In the genomic region with DNA sequence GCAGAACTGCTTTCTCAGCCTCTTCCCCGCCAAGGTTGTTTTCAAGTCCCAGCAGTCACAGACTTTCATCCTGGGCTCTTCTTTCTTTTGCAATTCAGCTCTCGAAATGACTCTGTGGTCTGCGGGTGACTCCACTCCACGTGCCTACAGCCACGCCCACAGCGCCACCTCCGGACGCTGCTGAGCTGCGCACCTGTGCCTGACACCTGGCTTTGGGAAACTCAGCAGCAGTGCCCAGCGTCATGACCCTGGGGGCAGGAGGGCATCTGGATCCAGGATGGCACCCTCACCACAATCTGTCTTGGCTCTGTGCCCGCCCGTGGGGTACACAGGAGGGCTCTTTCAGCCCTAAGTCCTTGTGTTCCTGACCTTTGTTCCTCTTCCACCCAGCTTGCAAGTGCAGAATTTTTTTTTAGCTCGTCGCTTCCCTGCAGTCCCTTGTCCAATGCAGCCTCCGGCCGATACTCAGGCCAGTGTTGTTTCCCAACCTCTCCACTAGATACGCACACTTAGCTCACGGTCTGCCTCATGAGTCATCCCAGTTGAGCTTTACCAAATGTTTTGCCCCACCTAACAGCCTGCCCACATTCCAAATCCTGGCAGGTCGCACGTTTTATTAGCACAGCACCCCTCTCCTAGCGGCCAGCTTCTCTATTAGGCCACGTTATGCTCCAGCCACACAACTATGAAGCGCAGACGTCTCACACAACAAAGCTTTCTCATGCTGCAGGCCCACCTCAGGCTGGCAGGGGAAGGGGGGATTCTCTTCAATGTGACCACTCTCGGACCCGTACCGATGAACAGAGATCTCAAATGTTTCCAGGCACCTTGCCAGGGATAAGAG, we compare ENCODE assay signal across 7 cellular contexts. TPM values are rescaled to one million over a fixed set of nuclear protein-coding genes. Genes with fewer than 3 reads are reported as not detected.
DNase-seq lines count a peak whose midpoint lies in the region; ATAC-seq and TF ChIP-seq lines count a peak whose summit lies in the region.

No MANE protein-coding gene starts in this region.

- TF ChIP-seq POLR2A in esophagus muscularis mucosa (IDR thresholded peaks at IDR 0.05; ENCODE audit: low read depth): no peak

- no peak overlapping the region for H3K4me3 ChIP-seq in esophagus muscularis mucosa

- no peaks in the 10 kb centered on the region for H3K9me3 Mint-ChIP-seq in activated CD8-positive, alpha-beta memory T cell treated with anti-CD3 and anti-CD28 coated beads, Interleukin-2, amount 10 ng/mL, durations not matched to agents 7 days and 5 days (ENCODE audit: low read depth)

- peaks cover 26 to 45% (median 39%) of the 10 kb centered on the region in 4 donors for H3K36me3 ChIP-seq in esophagus muscularis mucosa

- H3K4me1 Mint-ChIP-seq in activated CD8-positive, alpha-beta memory T cell treated with anti-CD3 and anti-CD28 coated beads, Interleukin-2, amount 10 ng/mL, durations not matched to agents 7 days and 5 days: peaks cover 46% of the 10 kb centered on the region

- H3K36me3 Mint-ChIP-seq in activated CD8-positive, alpha-beta memory T cell treated with anti-CD3 and anti-CD28 coated beads, Interleukin-2, amount 10 ng/mL, durations not matched to agents 7 days and 5 days: peaks cover 19% of the 10 kb centered on the region

- H3K27ac Mint-ChIP-seq in activated CD8-positive, alpha-beta memory T cell treated with anti-CD3 and anti-CD28 coated beads, Interleukin-2, amount 10 ng/mL, durations not matched to agents 7 days and 5 days: peak overlapping the region; percentile 80

- H3K4me1 ChIP-seq in esophagus muscularis mucosa: peaks cover 27 to 58% (median 40%) of the 10 kb centered on the region in 4 donors

- CTCF ChIA-PET in activated CD8-positive, alpha-beta memory T cell treated with anti-CD3 and anti-CD28 coated beads, Interleukin-2, amount 10 ng/mL, durations not matched to agents 7 days and 5 days (lab: Charles Lee): interaction anchor here (1.1 to 7.6 kb wide), 12 partner anchors 8 to 1451 kb away, joined by 3 to 99 read pairs (median 5); a partner anchor contains a TSS

- H3K27me3 Mint-ChIP-seq in activated CD8-positive, alpha-beta memory T cell treated with anti-CD3 and anti-CD28 coated beads, Interleukin-2, amount 10 ng/mL, durations not matched to agents 7 days and 5 days: no peaks in the 10 kb centered on the region

- peak; percentile 47 for DNase-seq in NCI-H2196 treated with DMSO at 0.1 percent for 48 hours (lab: John Stamatoyannopoulos, UW; ENCODE audit: unreplicated experiment)
- peak; percentile 90 for DNase-seq in activated CD8-positive, alpha-beta memory T cell treated with anti-CD3 and anti-CD28 coated beads, Interleukin-2, amount 10 ng/mL, durations not matched to agents 7 days and 5 days
- DNase-seq in esophagus muscularis mucosa (ENCODE audit: extremely low spot score): no peak
- peak; percentile 89 for DNase-seq in renal cortical epithelial cell (ENCODE audit: low read depth)
- DNase-seq in foreskin melanocyte: no peak
- no peak for DNase-seq in D341Med (ENCODE audit: low spot score)

- TF ChIP-seq EP300 in esophagus muscularis mucosa (IDR thresholded peaks at IDR 0.05): no peak

- H3K4me3 Mint-ChIP-seq in activated CD8-positive, alpha-beta memory T cell treated with anti-CD3 and anti-CD28 coated beads, Interleukin-2, amount 10 ng/mL, durations not matched to agents 7 days and 5 days: no peak overlapping the region

- no peak for TF ChIP-seq CTCF in esophagus muscularis mucosa (IDR thresholded peaks at IDR 0.05)

- H3K27me3 ChIP-seq in esophagus muscularis mucosa: no peaks in the 10 kb centered on the region

- peak overlapping the region; percentile 40 to 78 (median 57) for H3K27ac ChIP-seq in esophagus muscularis mucosa (replicated peaks in 1 of 4)

- 50% methylated on average over 24 of the region's 27 CpGs for WGBS in esophagus muscularis mucosa

- intact Hi-C loops in esophagus muscularis mucosa (cut with DNase I): no loop called here

- peaks cover 0 to 3% (median 0%) of the 10 kb centered on the region in 4 donors for H3K9me3 ChIP-seq in esophagus muscularis mucosa

- peak; percentile 55 for ATAC-seq in GM19351 (IDR thresholded peaks at IDR 0.05; ENCODE audit: unreplicated experiment)
- peak; percentile 88 for ATAC-seq in activated CD8-positive, alpha-beta memory T cell treated with anti-CD3 and anti-CD28 coated beads, Interleukin-2, amount 10 ng/mL, durations not matched to agents 7 days and 5 days

RNA-seq across cellular contexts. Expression of a gene that starts 6.5 kb away (rescaled TPM):
- total RNA-seq in activated CD8-positive, alpha-beta memory T cell treated with anti-CD3 and anti-CD28 coated beads, Interleukin-2, amount 10 ng/mL, durations not matched to agents 7 days and 5 days: 10 to 100 TPM; 54.0 to 75.8 TPM
- total RNA-seq in esophagus muscularis mucosa: 10 to 100 TPM; 16.7 to 29.2 (median 19.6) TPM
- total RNA-seq in renal cortical epithelial cell: 29.5 and 32.8 TPM in 2 replicates

RNA-seq across cellular contexts. Expression of a gene that starts 11.7 kb away (rescaled TPM):
- total RNA-seq in activated CD8-positive, alpha-beta memory T cell treated with anti-CD3 and anti-CD28 coated beads, Interleukin-2, amount 10 ng/mL, durations not matched to agents 7 days and 5 days: 100 to 1,000 TPM; 101 to 152 TPM
- total RNA-seq in esophagus muscularis mucosa (100 to 1,000 TPM in 1 of 4 donors, 10 to 100 TPM in 3; 57.3 to 135 (median 70.2) TPM), renal cortical epithelial cell (14.9 and 74.1 TPM in 2 replicates)

RNA-seq across cellular contexts. Expression of a gene that starts 19.8 kb away (rescaled TPM):
- 10 to 100 TPM; 10.0 to 10.1 TPM for total RNA-seq in activated CD8-positive, alpha-beta memory T cell treated with anti-CD3 and anti-CD28 coated beads, Interleukin-2, amount 10 ng/mL, durations not matched to agents 7 days and 5 days
- total RNA-seq in esophagus muscularis mucosa: 1 to 10 TPM; 3.8 to 7.3 (median 4.8) TPM
- total RNA-seq in renal cortical epithelial cell: 3.1 and 4.0 TPM in 2 replicates

RNA-seq across cellular contexts. Expression of a gene that starts 22.2 kb away (rescaled TPM):
- total RNA-seq in activated CD8-positive, alpha-beta memory T cell treated with anti-CD3 and anti-CD28 coated beads, Interleukin-2, amount 10 ng/mL, durations not matched to agents 7 days and 5 days: 10 to 100 TPM; 21.3 to 33.5 TPM
- total RNA-seq in esophagus muscularis mucosa (10 to 100 TPM in 2 of 4 donors, 1 to 10 TPM in 2; 9.1 to 10.9 (median 10.2) TPM), renal cortical epithelial cell (4.3 and 9.7 TPM in 2 replicates)

RNA-seq across cellular contexts. Expression of a gene that starts 45.3 kb away (rescaled TPM):
- total RNA-seq in activated CD8-positive, alpha-beta memory T cell treated with anti-CD3 and anti-CD28 coated beads, Interleukin-2, amount 10 ng/mL, durations not matched to agents 7 days and 5 days: 10 to 100 TPM; 14.4 to 35.4 TPM
- total RNA-seq in esophagus muscularis mucosa (1 to 10 TPM; 1.8 to 4.0 (median 2.2) TPM), renal cortical epithelial cell (1.6 TPM in 1 of 2 replicates, not detected in the other)

Comparison
In these comparisons a context has a peak if more than half of its experiments do, and no peak if none do; other contexts are left out.
1. DNase-seq: peak in NCI-H2196 treated with DMSO at 0.1 percent for 48 hours (single experiment), activated CD8-positive, alpha-beta memory T cell treated with anti-CD3 and anti-CD28 coated beads, Interleukin-2, amount 10 ng/mL, durations not matched to agents 7 days and 5 days (single experiment) and renal cortical epithelial cell (single experiment); none in esophagus muscularis mucosa (single experiment), foreskin melanocyte (single experiment) and D341Med (single experiment).